In genomic region chr5:31726952-31727351, GRCh38 we compare ENCODE assay signal across 22 cellular contexts.
"Had no signal": no experiment of that assay in that cellular context is flagged by ENCODE, and none has a peak within 500 bp of the region (broad histone marks: within the 10 kb centered on the region; RNA-seq: fewer than 3 reads in every experiment).

No MANE protein-coding gene starts in this region.

- H3K4me3 ChIP-seq: esophagus squamous epithelium, gastroesophageal sphincter, lung, neural progenitor cell, pancreas, psoas muscle, testis, tibial nerve, upper lobe of right lung, vagina had no signal

- H3K36me3 ChIP-seq: esophagus squamous epithelium, gastroesophageal sphincter, neural progenitor cell, pancreas, tibial nerve, upper lobe of right lung, vagina had no signal

- H3K27ac ChIP-seq: esophagus squamous epithelium, gastroesophageal sphincter, neural progenitor cell, pancreas, psoas muscle, testis, tibial nerve, upper lobe of right lung, vagina had no signal

- DNase-seq: cerebellar nuclear complex; dermis blood vessel endothelial cell; esophagus squamous epithelium; foreskin fibroblast; glutamatergic neuron; hippocampal formation; kidney glomerular epithelial cell; mesenchymal stem cell; midbrain; pancreas; psoas muscle; stimulated activated CD4-positive, alpha-beta T cell treated with anti-CD3 and anti-CD28 coated beads, Interleukin-4, amount 100 ng/mL, for 24 hours; testis; upper lobe of right lung had no signal

- H3K9ac ChIP-seq: neural progenitor cell had no signal

- H3K4me2 ChIP-seq: neural progenitor cell had no signal

- H3K9me3 ChIP-seq: esophagus squamous epithelium, gastroesophageal sphincter, pancreas, psoas muscle, testis, tibial nerve, upper lobe of right lung, vagina had no signal

- ATAC-seq: gastroesophageal sphincter; left lobe of liver; natural killer cell treated with Interleukin-12 subunit alpha and Interleukin-12 subunit beta and Interleukin-15 and Interleukin-18, amount 100 ng/mL, for 72 hours; pancreas; stimulated activated memory B cell treated with anti-CD40 and anti-IgM and Interleukin-4, amounts not matched to agents 10 μg/mL and 1 μg/mL and 100 μg/mL, for 72 hours; upper lobe of right lung had no signal

- H2AFZ ChIP-seq: neural progenitor cell had no signal

- H3K27me3 ChIP-seq: esophagus squamous epithelium, neural progenitor cell, pancreas, testis, tibial nerve, upper lobe of right lung, vagina had no signal

- H3K4me1 ChIP-seq: esophagus squamous epithelium, gastroesophageal sphincter, neural progenitor cell, pancreas, psoas muscle, testis, tibial nerve, upper lobe of right lung, vagina had no signal
